In genomic region chr7:116354171-116354545, GRCh38 we compare ENCODE assay signal across 13 cellular contexts.
A peak's percentile ranks its signal among the peaks of the same experiment; 100 is the strongest.
DNase-seq lines count a peak whose midpoint lies in the region; ATAC-seq, FAIRE-seq and TF ChIP-seq lines count a peak whose summit lies in the region.
"Had no signal": no experiment of that assay in that cellular context is flagged by ENCODE, and none has a peak within 500 bp of the region (broad histone marks: within the 10 kb centered on the region; RNA-seq: fewer than 3 reads in every experiment).

No MANE protein-coding gene starts in this region.

- H3K27ac Mint-ChIP-seq in effector memory CD8-positive, alpha-beta T cell = no peak overlapping the region
- H3K27ac Mint-ChIP-seq: activated naive CD4-positive, alpha-beta T cell treated with anti-CD3 and anti-CD28 coated beads for 36 hours; T-helper 1 cell treated with Interleukin-12 subunit alpha and Interleukin-12 subunit beta and Interleukin-4 antibody, amounts not matched to agents 30 μg/mL and 1 μg/mL, for 36 hours had no signal

- TF ChIP-seq CTCF in HCT116 (IDR thresholded peaks at IDR 0.05 in 2 of 3, conservative IDR thresholded peaks at IDR 0.05 in 1 of 3; ENCODE audit: borderline replicate concordance in 1 of 3, insufficient read depth in 1 of 3, low read depth in 2 of 3, low read length in 2 of 3) = no peak
- TF ChIP-seq CTCF in bronchial epithelial cell (IDR thresholded peaks at IDR 0.05; ENCODE audit: insufficient read depth, low read length, severe bottlenecking) = no peak
- TF ChIP-seq CTCF in kidney (IDR thresholded peaks at IDR 0.05; ENCODE audit: borderline replicate concordance, extremely low read depth, insufficient read depth) = no peak
- peak in 4 of 11 experiments; percentile 5 to 26 (median 14) for TF ChIP-seq CTCF in spleen (IDR thresholded peaks at IDR 0.05 in 8 of 11, conservative IDR thresholded peaks at IDR 0.05 in 3 of 11)

- RAD21 ChIA-PET in HCT116 (lab: Charles Lee; ENCODE audit: low non-redundant PET in 1 of 2, low total read pairs in 2 of 2, uncharacterized antibody in 2 of 2, unreplicated experiment in 2 of 2) = no interaction called here

- peaks cover 58 to 66% of the 10 kb centered on the region in 2 experiments for H3K4me1 ChIP-seq in HCT116 (ENCODE audit: control insufficient read depth in 1 of 2, insufficient read depth in 2 of 2, low read length in 2 of 2)
- H3K4me1 ChIP-seq in kidney (ENCODE audit: control insufficient read depth in 1 of 2, insufficient read depth in 1 of 2, low read depth in 1 of 2, low read length in 2 of 2) = peaks cover 0 to 2% of the 10 kb centered on the region in 2 donors
- H3K4me1 ChIP-seq in spleen = peaks cover 0 to 39% (median 9%) of the 10 kb centered on the region in 6 donors

- H3K27ac ChIP-seq in HCT116 (ENCODE audit: low read depth, low read length) = peak overlapping the region; percentile 89
- H3K27ac ChIP-seq in kidney (ENCODE audit: low read depth in 2 of 2, low read length in 2 of 2) = peak overlapping the region; percentile 13 to 60
- peak overlapping the region; percentile 64 to 89 (median 79) for H3K27ac ChIP-seq in spleen

- intact Hi-C loops in HCT116 (cut with micrococcal nuclease) = loop anchor here (2.0 to 10.0 kb wide), 2 partner anchors 171 to 231 kb away; partner anchors contain the start of gene CAV1
- intact Hi-C loops in kidney (cut with DNase I) = no loop called here
- intact Hi-C loops in spleen (cut with DNase I; ENCODE audit: low total_unique reads) = no loop called here

- POLR2A ChIA-PET in HCT116 (lab: Charles Lee) = interaction anchor here (1.0 kb wide), 1 partner anchor 82 kb away, joined by 4 read pairs; no protein-coding TSS in a partner anchor

- H2AFZ ChIP-seq in HCT116 (ENCODE audit: low read depth, low read length, poor library complexity, severe bottlenecking) = no peak overlapping the region

- no peaks in the 10 kb centered on the region for H4K20me1 ChIP-seq in HCT116 (ENCODE audit: insufficient read depth)

- no peaks in the 10 kb centered on the region for H3K9me3 ChIP-seq in HCT116 (ENCODE audit: control insufficient read depth in 1 of 2, insufficient read depth in 1 of 2, low read depth in 1 of 2, low read length in 2 of 2)
- H3K9me3 ChIP-seq in kidney (ENCODE audit: control insufficient read depth in 1 of 2, low read length in 2 of 2) = no peaks in the 10 kb centered on the region
- no peaks in the 10 kb centered on the region for H3K9me3 ChIP-seq in spleen

- FAIRE-seq in bronchial epithelial cell (lab: Jason Lieb, UNC) (no peak), kidney (lab: Jason Lieb, UNC) (no peak)
- FAIRE-seq: GM19239, islet of Langerhans had no signal

- no peak overlapping the region for H3K4me3 Mint-ChIP-seq in effector memory CD8-positive, alpha-beta T cell
- H3K4me3 Mint-ChIP-seq: activated naive CD4-positive, alpha-beta T cell treated with anti-CD3 and anti-CD28 coated beads for 36 hours; T-helper 1 cell treated with Interleukin-12 subunit alpha and Interleukin-12 subunit beta and Interleukin-4 antibody, amounts not matched to agents 30 μg/mL and 1 μg/mL, for 36 hours had no signal

- peak overlapping the region; percentile 76 for H3K4me2 ChIP-seq in HCT116 (ENCODE audit: low read length)

- ATAC-seq in HCT116 = no peak
- ATAC-seq in effector memory CD8-positive, alpha-beta T cell (replicated peaks) = no peak

- no peak for TF ChIP-seq RAD21 in HCT116 (IDR thresholded peaks at IDR 0.05; ENCODE audit: low read depth)

- H3K4me3 ChIP-seq in HCT116 (replicated peaks in 1 of 2; ENCODE audit: low read depth in 1 of 2, low read length in 2 of 2) (peak overlapping the region in 1 of 2 experiments; percentile 41; a peak in 1 of 4 replicates), bronchial epithelial cell (ENCODE audit: low read depth, low read length) (no peak overlapping the region), kidney (ENCODE audit: low read length in 2 of 2) (no peak overlapping the region), spleen (no peak overlapping the region)

- H3K9me3 Mint-ChIP-seq in effector memory CD8-positive, alpha-beta T cell = no peaks in the 10 kb centered on the region
- H3K9me3 Mint-ChIP-seq: activated naive CD4-positive, alpha-beta T cell treated with anti-CD3 and anti-CD28 coated beads for 36 hours; T-helper 1 cell treated with Interleukin-12 subunit alpha and Interleukin-12 subunit beta and Interleukin-4 antibody, amounts not matched to agents 30 μg/mL and 1 μg/mL, for 36 hours had no signal

- H3K27me3 Mint-ChIP-seq in effector memory CD8-positive, alpha-beta T cell = peaks cover 13 to 17% of the 10 kb centered on the region in 2 donors

- H3K36me3 Mint-ChIP-seq in effector memory CD8-positive, alpha-beta T cell (ENCODE audit: insufficient read depth) = no peaks in the 10 kb centered on the region

- WGBS in spleen, 5 donors = 57 to 76% (median 65%) methylated on average over 6 of the region's 6 CpGs

- BruUV-seq in HCT116 (replicated peaks; lab: Mats Ljungman, UMichigan) = TSS peak; percentile 46

- no peaks in the 10 kb centered on the region for H3K9me2 ChIP-seq in HCT116 (ENCODE audit: insufficient read depth)

- H3K36me3 ChIP-seq in HCT116 (ENCODE audit: control insufficient read depth in 1 of 2, insufficient read depth in 2 of 2, low read length in 2 of 2) = 0 out of 4 replicates have a peak, but pooled peaks cover 0 to 5% of the 10 kb centered on the region in 2 experiments
- H3K36me3 ChIP-seq in bronchial epithelial cell (ENCODE audit: control insufficient read depth, insufficient read depth, low read length) = no peaks in the 10 kb centered on the region
- H3K36me3 ChIP-seq in kidney (ENCODE audit: control insufficient read depth in 1 of 2, insufficient read depth in 2 of 2, low read length in 2 of 2) = no peaks in the 10 kb centered on the region
- H3K36me3 ChIP-seq in spleen = no peaks in the 10 kb centered on the region

- no peak for DNase-seq in HCT116 (ENCODE audit: low read depth, low spot score)
- peak; percentile 25 for DNase-seq in bronchial epithelial cell (ENCODE audit: low read depth)
- DNase-seq in kidney = no peak
- no peak for DNase-seq in spleen
- DNase-seq in effector memory CD8-positive, alpha-beta T cell = no peak
- no peak for DNase-seq in glomerular visceral epithelial cell (ENCODE audit: extremely low spot score)
- no peak for DNase-seq in NCI-H2029 (lab: John Stamatoyannopoulos, UW)
- no peak for DNase-seq in GF-D8 (lab: John Stamatoyannopoulos, UW)
- DNase-seq: activated naive CD4-positive, alpha-beta T cell treated with anti-CD3 and anti-CD28 coated beads for 36 hours; NCI-H1092 treated with DMSO at 0.1 percent for 48 hours had no signal

- no peaks in the 10 kb centered on the region for H3K4me1 Mint-ChIP-seq in effector memory CD8-positive, alpha-beta T cell (ENCODE audit: low read depth in 2 of 2)

- no peaks in the 10 kb centered on the region for H3K79me2 ChIP-seq in HCT116 (ENCODE audit: insufficient read depth, low read length)

- TF ChIP-seq POLR2A in HCT116 (IDR thresholded peaks at IDR 0.05; ENCODE audit: borderline replicate concordance, extremely low read depth, insufficient read depth, insufficient read length) = no peak
- no peak for TF ChIP-seq POLR2A in spleen (IDR thresholded peaks at IDR 0.05)

- peak overlapping the region; percentile 65 for H3K9ac ChIP-seq in HCT116 (ENCODE audit: low read length)
- H3K9ac ChIP-seq in kidney (ENCODE audit: low read length in 2 of 2) = no peak overlapping the region

- CTCF ChIA-PET in HCT116 (lab: Charles Lee) = no interaction called here

- H3K27me3 ChIP-seq in HCT116 (ENCODE audit: insufficient read depth, low read length) (no peaks in the 10 kb centered on the region), bronchial epithelial cell (ENCODE audit: control insufficient read depth, insufficient read depth, low read length) (no peaks in the 10 kb centered on the region), spleen (replicated peaks in 1 of 7) (no peaks in the 10 kb centered on the region)

TF ChIP-seq in HCT116, 20 proteins besides CTCF, POLR2A, EP300 and RAD21:
- TF ChIP-seq POLR2AphosphoS5 (IDR thresholded peaks at IDR 0.05; ENCODE audit: low read depth, low read length) (no peak), EZH2phosphoT487 (IDR thresholded peaks at IDR 0.05; ENCODE audit: borderline replicate concordance) (no peak), EZH2 (IDR thresholded peaks at IDR 0.05) (no peak), FOSL1 (IDR thresholded peaks at IDR 0.05; ENCODE audit: low read depth) (no peak), SRF (IDR thresholded peaks at IDR 0.05; ENCODE audit: low read depth) (no peak), EGR1 (IDR thresholded peaks at IDR 0.05; ENCODE audit: low read depth) (no peak), JUND (IDR thresholded peaks at IDR 0.05) (no peak), SIN3A (IDR thresholded peaks at IDR 0.05; ENCODE audit: low read depth) (no peak), YY1 (IDR thresholded peaks at IDR 0.05; ENCODE audit: extremely low read depth, insufficient replicate concordance, low read depth, low read length) (no peak), SP1 (IDR thresholded peaks at IDR 0.05; ENCODE audit: low read depth) (no peak), CBX3 (IDR thresholded peaks at IDR 0.05; ENCODE audit: low read depth) (no peak)
- TF ChIP-seq, protein P1, sequence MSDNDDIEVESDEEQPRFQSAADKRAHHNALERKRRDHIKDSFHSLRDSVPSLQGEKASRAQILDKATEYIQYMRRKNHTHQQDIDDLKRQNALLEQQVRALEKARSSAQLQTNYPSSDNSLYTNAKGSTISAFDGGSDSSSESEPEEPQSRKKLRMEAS (IDR thresholded peaks at IDR 0.05) = no peak

Comparison
In these comparisons a context has a peak if more than half of its experiments do, and no peak if none do; other contexts are left out.
1. H3K27ac ChIP-seq: peak in every context shown above with its lines; median percentile 89 in HCT116; 79 in spleen; 36 in kidney.